Comparison of ENCODE assay signal across 28 cellular contexts in genomic region chr5:134143431-134143830, GRCh38. TPM values are rescaled to one million over a fixed set of nuclear protein-coding genes. Genes with fewer than 3 reads are reported as not detected.
DNase-seq lines count a peak whose midpoint lies in the region; ATAC-seq and TF ChIP-seq lines count a peak whose summit lies in the region.
"Had no signal": no experiment of that assay in that cellular context is flagged by ENCODE, and none has a peak within 500 bp of the region (broad histone marks: within the 10 kb centered on the region; RNA-seq: fewer than 3 reads in every experiment).

No MANE protein-coding gene starts in this region.

- H4K20me1 ChIP-seq in DND-41 (ENCODE audit: insufficient read depth, low read length): peaks cover 88% of the 10 kb centered on the region

- H3K36me3 Mint-ChIP-seq in activated T-cell treated with anti-CD3 and anti-CD28 coated beads, Interleukin-2, amount 50 U/mL, for 24 hours (ENCODE audit: low read depth): peaks cover 99% of the 10 kb centered on the region
- peaks cover 13 to 37% of the 10 kb centered on the region in 2 donors for H3K36me3 Mint-ChIP-seq in activated T-cell treated with anti-CD3 and anti-CD28 coated beads, Interleukin-2, amount 50 U/mL, for 72 hours (ENCODE audit: insufficient read depth in 2 of 2)
- H3K36me3 Mint-ChIP-seq in progenitor cell of endocrine pancreas (ENCODE audit: insufficient read depth): peaks cover 4% of the 10 kb centered on the region
- peaks cover 8% of the 10 kb centered on the region for H3K36me3 Mint-ChIP-seq in nephron progenitor cell (ENCODE audit: low read depth)

- no peaks in the 10 kb centered on the region for H3K9me3 ChIP-seq in DND-41 (ENCODE audit: insufficient read depth, low read length, severe bottlenecking)
- no peaks in the 10 kb centered on the region for H3K9me3 ChIP-seq in colonic mucosa
- no peaks in the 10 kb centered on the region for H3K9me3 ChIP-seq in neuronal stem cell (replicated peaks in 1 of 2; ENCODE audit: control insufficient read depth in 2 of 2, insufficient read depth in 1 of 2, low read depth in 1 of 2, low read length in 2 of 2)
- H3K9me3 ChIP-seq: left ventricle myocardium inferior, mucosa of descending colon, neutrophil, transverse colon had no signal

- H3K36me3 ChIP-seq in DND-41 (ENCODE audit: insufficient read depth, low read length) (peaks cover 92% of the 10 kb centered on the region), colonic mucosa (no peaks in the 10 kb centered on the region), neuronal stem cell (replicated peaks in 1 of 2; ENCODE audit: control insufficient read depth in 2 of 2, insufficient read depth in 2 of 2, low read length in 2 of 2) (peaks cover 32 to 94% of the 10 kb centered on the region in 2 donors)

- H2AK5ac ChIP-seq in neuronal stem cell (ENCODE audit: low read depth, low read length): no peak overlapping the region

- TF ChIP-seq CTCF in DND-41 (IDR thresholded peaks at IDR 0.05; ENCODE audit: borderline replicate concordance, extremely low read depth, low read length, poor library complexity, severe bottlenecking) (no peak), colonic mucosa (IDR thresholded peaks at IDR 0.05) (no peak), progenitor cell of endocrine pancreas (IDR thresholded peaks at IDR 0.05; ENCODE audit: unreplicated experiment) (no peak), nephron progenitor cell (IDR thresholded peaks at IDR 0.05) (no peak)

- no peak overlapping the region for H2BK5ac ChIP-seq in neuronal stem cell (ENCODE audit: low read length)

- H2BK15ac ChIP-seq in neuronal stem cell (ENCODE audit: low read length): no peak overlapping the region

- H3K27me3 Mint-ChIP-seq in activated T-cell treated with anti-CD3 and anti-CD28 coated beads, Interleukin-2, amount 50 U/mL, for 24 hours: no peaks in the 10 kb centered on the region
- H3K27me3 Mint-ChIP-seq in activated T-cell treated with anti-CD3 and anti-CD28 coated beads, Interleukin-2, amount 50 U/mL, for 72 hours (ENCODE audit: low read depth): no peaks in the 10 kb centered on the region
- H3K27me3 Mint-ChIP-seq in progenitor cell of endocrine pancreas (no peaks in the 10 kb centered on the region), nephron progenitor cell (ENCODE audit: low read depth, poor library complexity) (peaks cover 6% of the 10 kb centered on the region)
- H3K27me3 Mint-ChIP-seq: activated naive CD8-positive, alpha-beta T cell treated with anti-CD3 and anti-CD28 coated beads for 36 hours; stimulated activated naive CD8-positive, alpha-beta T cell treated with anti-CD3 and anti-CD28 coated beads, Interleukin-15, Interleukin-2, amounts not matched to agents 100 ng/mL and 50 ng/mL, for 24 hours had no signal

- no CpG with 5 or more reads among the region's 5 CpGs for WGBS in neuronal stem cell (ENCODE audit: extremely low coverage in 2 of 2, insufficient read length in 2 of 2, insufficient replicate concordance in 1 of 2), 2 donors

- H3K4me3 ChIP-seq in DND-41 (ENCODE audit: low read depth in 1 of 2, low read length in 2 of 2) (no peak overlapping the region), colonic mucosa (no peak overlapping the region), neuronal stem cell (ENCODE audit: low read length in 2 of 2) (no peak overlapping the region)
- H3K4me3 ChIP-seq: GM23248, left ventricle myocardium inferior, mucosa of descending colon, transverse colon had no signal

- intact Hi-C loops in colonic mucosa (cut with DNase I): loop anchor here (5.0 kb wide), 1 partner anchor 101 kb away; no protein-coding TSS in a partner anchor

- H3K9ac ChIP-seq in DND-41 (ENCODE audit: low read depth, low read length) (no peak overlapping the region), colonic mucosa (ENCODE audit: low read depth in 2 of 2, low read length in 2 of 2) (no peak overlapping the region), neuronal stem cell (ENCODE audit: low read depth, low read length, poor library complexity) (no peak overlapping the region)
- H3K9ac ChIP-seq: GM23248 had no signal

- H3K27ac ChIP-seq in DND-41 (ENCODE audit: low read length) (no peak overlapping the region), colonic mucosa (no peak overlapping the region), neuronal stem cell (replicated peaks; ENCODE audit: low read length) (no peak overlapping the region)
- H3K27ac ChIP-seq: GM23248, left ventricle myocardium inferior, neutrophil, transverse colon had no signal

- no peak overlapping the region for H3K14ac ChIP-seq in neuronal stem cell (ENCODE audit: low read length)

- peaks cover 59% of the 10 kb centered on the region for H3K4me1 Mint-ChIP-seq in activated T-cell treated with anti-CD3 and anti-CD28 coated beads, Interleukin-2, amount 50 U/mL, for 24 hours (ENCODE audit: low read depth)
- peaks cover 67% of the 10 kb centered on the region for H3K4me1 Mint-ChIP-seq in activated T-cell treated with anti-CD3 and anti-CD28 coated beads, Interleukin-2, amount 50 U/mL, for 72 hours (ENCODE audit: low read depth)
- H3K4me1 Mint-ChIP-seq in progenitor cell of endocrine pancreas (ENCODE audit: low read depth): no peaks in the 10 kb centered on the region
- H3K4me1 Mint-ChIP-seq in nephron progenitor cell: peaks cover 44% of the 10 kb centered on the region

- no peak overlapping the region for H3K23ac ChIP-seq in neuronal stem cell (ENCODE audit: low read depth, low read length, poor library complexity)

- peaks cover 15% of the 10 kb centered on the region for H3K79me1 ChIP-seq in neuronal stem cell (ENCODE audit: low read depth, low read length)

- no peak overlapping the region for H2AFZ ChIP-seq in DND-41 (ENCODE audit: low read depth, low read length)
- no peak overlapping the region for H2AFZ ChIP-seq in neuronal stem cell (ENCODE audit: low read length)
- H2AFZ ChIP-seq: GM23248 had no signal

- DNase-seq in activated T-cell treated with anti-CD3 and anti-CD28 coated beads, Interleukin-2, amount 50 U/mL, for 24 hours: no peak
- no peak for DNase-seq in activated T-cell treated with anti-CD3 and anti-CD28 coated beads, Interleukin-2, amount 50 U/mL, for 72 hours
- DNase-seq in DND-41 (peak; percentile 2), colonic mucosa (peak; percentile 11), progenitor cell of endocrine pancreas (ENCODE audit: low spot score, unreplicated experiment) (peak; percentile 1), neuronal stem cell (ENCODE audit: low spot score) (no peak), SKM-1 treated with dmso at 0.1 percent for 144 hours (lab: John Stamatoyannopoulos, UW; ENCODE audit: unreplicated experiment) (no peak), nephron progenitor cell (no peak)
- DNase-seq: activated CD4-positive, alpha-beta T cell treated with anti-CD3 and anti-CD28 coated beads, Interleukin-2, amount 50 U/mL, for 4 hours; activated naive CD8-positive, alpha-beta T cell treated with anti-CD3 and anti-CD28 coated beads for 36 hours; activated T-cell treated with anti-CD3 and anti-CD28 coated beads for 4 hours; cerebellar nuclear complex; COR-L47; DMS79 treated with DMSO at 0.1 percent for 48 hours; effector CD4-positive, alpha-beta T cell; foreskin fibroblast; GM23248; left ventricle myocardium inferior; NCI-H1048; NCI-H187 treated with DMSO at 0.1 percent for 48 hours; NCI-H2227 treated with DMSO at 0.1 percent for 48 hours; NCI-H82; SHP77; stimulated activated CD4-positive, alpha-beta T cell treated with anti-CD3 and anti-CD28 coated beads, Interleukin-4, amount 100 ng/mL, for 1 hour; transverse colon had no signal

- no peak for ATAC-seq in activated T-cell treated with anti-CD3 and anti-CD28 coated beads, Interleukin-2, amount 50 U/mL, for 72 hours (replicated peaks in 1 of 2)
- no peak for ATAC-seq in DND-41 (ENCODE audit: insufficient read depth, low read depth)
- ATAC-seq: mucosa of descending colon had no signal

- H3K79me2 ChIP-seq in DND-41 (ENCODE audit: insufficient read depth, low read length): peaks cover 50% of the 10 kb centered on the region

- no peak overlapping the region for H4K8ac ChIP-seq in neuronal stem cell (ENCODE audit: low read depth, low read length)

- H3K4me3 Mint-ChIP-seq in activated T-cell treated with anti-CD3 and anti-CD28 coated beads, Interleukin-2, amount 50 U/mL, for 24 hours: no peak overlapping the region
- no peak overlapping the region for H3K4me3 Mint-ChIP-seq in activated T-cell treated with anti-CD3 and anti-CD28 coated beads, Interleukin-2, amount 50 U/mL, for 72 hours
- H3K4me3 Mint-ChIP-seq in progenitor cell of endocrine pancreas (ENCODE audit: low read depth) (no peak overlapping the region), nephron progenitor cell (no peak overlapping the region)
- H3K4me3 Mint-ChIP-seq: activated naive CD8-positive, alpha-beta T cell treated with anti-CD3 and anti-CD28 coated beads for 36 hours; stimulated activated naive CD8-positive, alpha-beta T cell treated with anti-CD3 and anti-CD28 coated beads, Interleukin-15, Interleukin-2, amounts not matched to agents 100 ng/mL and 50 ng/mL, for 24 hours had no signal

- no peaks in the 10 kb centered on the region for H3K27me3 ChIP-seq in DND-41 (ENCODE audit: insufficient read depth, low read length, poor library complexity)
- no peaks in the 10 kb centered on the region for H3K27me3 ChIP-seq in colonic mucosa
- no peaks in the 10 kb centered on the region for H3K27me3 ChIP-seq in neuronal stem cell (ENCODE audit: control insufficient read depth in 3 of 3, insufficient read depth in 3 of 3, low read depth in 1 of 3, low read length in 3 of 3)
- H3K27me3 ChIP-seq: neutrophil, transverse colon had no signal

- H2BK120ac ChIP-seq in neuronal stem cell (ENCODE audit: low read depth, low read length): no peak overlapping the region

- H3K4me1 ChIP-seq in DND-41 (ENCODE audit: insufficient read depth, low read length) (no peaks in the 10 kb centered on the region), colonic mucosa (no peaks in the 10 kb centered on the region), neuronal stem cell (ENCODE audit: control insufficient read depth in 2 of 2, insufficient read depth in 1 of 2, low read depth in 1 of 2, low read length in 2 of 2) (no peaks in the 10 kb centered on the region)

- H3K4me2 ChIP-seq in DND-41 (ENCODE audit: insufficient read depth, low read length): no peak overlapping the region
- H3K4me2 ChIP-seq in neuronal stem cell (ENCODE audit: insufficient read depth, low read length, poor library complexity, severe bottlenecking): no peak overlapping the region

- H3K18ac ChIP-seq in neuronal stem cell (ENCODE audit: low read length): no peak overlapping the region

- H3K27ac Mint-ChIP-seq in activated T-cell treated with anti-CD3 and anti-CD28 coated beads, Interleukin-2, amount 50 U/mL, for 24 hours: peak overlapping the region; percentile 72
- H3K27ac Mint-ChIP-seq in activated T-cell treated with anti-CD3 and anti-CD28 coated beads, Interleukin-2, amount 50 U/mL, for 72 hours: no peak overlapping the region
- no peak overlapping the region for H3K27ac Mint-ChIP-seq in progenitor cell of endocrine pancreas
- no peak overlapping the region for H3K27ac Mint-ChIP-seq in nephron progenitor cell
- H3K27ac Mint-ChIP-seq: stimulated activated naive CD8-positive, alpha-beta T cell treated with anti-CD3 and anti-CD28 coated beads, Interleukin-15, Interleukin-2, amounts not matched to agents 100 ng/mL and 50 ng/mL, for 24 hours had no signal

- H3K9me3 Mint-ChIP-seq in activated T-cell treated with anti-CD3 and anti-CD28 coated beads, Interleukin-2, amount 50 U/mL, for 24 hours: no peaks in the 10 kb centered on the region
- H3K9me3 Mint-ChIP-seq in activated T-cell treated with anti-CD3 and anti-CD28 coated beads, Interleukin-2, amount 50 U/mL, for 72 hours: no peaks in the 10 kb centered on the region
- H3K9me3 Mint-ChIP-seq in progenitor cell of endocrine pancreas (ENCODE audit: low read depth) (no peaks in the 10 kb centered on the region), nephron progenitor cell (no peaks in the 10 kb centered on the region)
- H3K9me3 Mint-ChIP-seq: activated naive CD8-positive, alpha-beta T cell treated with anti-CD3 and anti-CD28 coated beads for 36 hours; stimulated activated naive CD8-positive, alpha-beta T cell treated with anti-CD3 and anti-CD28 coated beads, Interleukin-15, Interleukin-2, amounts not matched to agents 100 ng/mL and 50 ng/mL, for 24 hours had no signal

- no peak overlapping the region for H2BK12ac ChIP-seq in neuronal stem cell (ENCODE audit: low read length)

- no peak overlapping the region for H3K4ac ChIP-seq in neuronal stem cell (ENCODE audit: low read length)

- H4K91ac ChIP-seq in neuronal stem cell (ENCODE audit: low read depth, low read length, poor library complexity): no peak overlapping the region

RNA-seq across cellular contexts. Expression of gene TCF7, which starts 28.9 kb away (rescaled TPM):
- total RNA-seq in activated T-cell treated with anti-CD3 and anti-CD28 coated beads, Interleukin-2, amount 50 U/mL, for 72 hours: 100 to 1,000 TPM; 142 to 265 TPM
- total RNA-seq in colonic mucosa (1 to 10 TPM; 4.3 to 9.4 TPM), progenitor cell of endocrine pancreas (14.4 and 16.6 TPM in 2 replicates)
- 4.1 TPM for polyA plus RNA-seq in neuronal stem cell (2013, experiment 1 of 2)
- polyA plus RNA-seq in neuronal stem cell (2013, experiment 2 of 2): 4.2 TPM

RNA-seq across cellular contexts. Expression of gene SKP1, which starts 33.3 kb away (rescaled TPM):
- total RNA-seq in activated T-cell treated with anti-CD3 and anti-CD28 coated beads, Interleukin-2, amount 50 U/mL, for 72 hours: 100 to 1,000 TPM; 201 to 238 TPM
- 100 to 1,000 TPM; 235 to 272 TPM for total RNA-seq in colonic mucosa
- total RNA-seq in progenitor cell of endocrine pancreas: 339 and 358 TPM in 2 replicates
- 609 TPM for polyA plus RNA-seq in neuronal stem cell (2013, experiment 1 of 2)
- polyA plus RNA-seq in neuronal stem cell (2013, experiment 2 of 2): 615 TPM

Comparison
In these comparisons a context has a peak if more than half of its experiments do, and no peak if none do; other contexts are left out.
1. DNase-seq: peak in DND-41 (single experiment), colonic mucosa (single experiment) and progenitor cell of endocrine pancreas (single experiment); none in activated T-cell treated with anti-CD3 and anti-CD28 coated beads, Interleukin-2, amount 50 U/mL, for 24 hours (single experiment), activated T-cell treated with anti-CD3 and anti-CD28 coated beads, Interleukin-2, amount 50 U/mL, for 72 hours (0 of 2), neuronal stem cell (single experiment), SKM-1 treated with dmso at 0.1 percent for 144 hours (single experiment) and nephron progenitor cell (single experiment).